1 cellular context compared by ENCODE assay signal in genomic region chr2:130823171-130823885, GRCh38.
TF ChIP-seq lines count a peak whose summit lies in the region.

No MANE protein-coding gene starts in this region.

TF ChIP-seq in SK-N-SH, 30 proteins besides CTCF, POLR2A, EP300 and RAD21 (continued from another document):
- TF ChIP-seq REST (IDR thresholded peaks at IDR 0.05; ENCODE audit: low read depth, low read length) = no peak
- no peak for TF ChIP-seq TEAD4 (IDR thresholded peaks at IDR 0.05; ENCODE audit: borderline replicate concordance, insufficient read depth)
- TF ChIP-seq CHD2 (IDR thresholded peaks at IDR 0.05; ENCODE audit: low read length, partially characterized antibody) = no peak
- no peak for TF ChIP-seq USF2 (IDR thresholded peaks at IDR 0.05; ENCODE audit: borderline replicate concordance, low read depth, low read length)
